Comparison of ENCODE assay signal across 21 cellular contexts in genomic region chr13:21018220-21018619, GRCh38. TPM values are rescaled to one million over a fixed set of nuclear protein-coding genes. Genes with fewer than 3 reads are reported as not detected.
DNase-seq lines count a peak whose midpoint lies in the region; ATAC-seq, FAIRE-seq and TF ChIP-seq lines count a peak whose summit lies in the region.
"Had no signal": no experiment of that assay in that cellular context is flagged by ENCODE, and none has a peak within 500 bp of the region (broad histone marks: within the 10 kb centered on the region; RNA-seq: fewer than 3 reads in every experiment).

No MANE protein-coding gene starts in this region.

- no peaks in the 10 kb centered on the region for H3K4me1 Mint-ChIP-seq in endodermal cell
- peaks cover 24 to 40% of the 10 kb centered on the region in 2 donors for H3K4me1 Mint-ChIP-seq in natural killer cell treated with Interleukin-12 subunit alpha and Interleukin-12 subunit beta and Interleukin-15 and Interleukin-18, amount 100 ng/mL, for 72 hours (ENCODE audit: low read depth in 2 of 2)

- no peak for FAIRE-seq in D721Med (lab: Jason Lieb, UNC)
- FAIRE-seq: islet of Langerhans had no signal

- H3K36me3 Mint-ChIP-seq in endodermal cell (ENCODE audit: low read depth) = peaks cover 21% of the 10 kb centered on the region
- no peaks in the 10 kb centered on the region for H3K36me3 Mint-ChIP-seq in natural killer cell treated with Interleukin-12 subunit alpha and Interleukin-12 subunit beta and Interleukin-15 and Interleukin-18, amount 100 ng/mL, for 72 hours
- H3K36me3 Mint-ChIP-seq: activated naive CD8-positive, alpha-beta T cell; CD8-positive, alpha-beta T cell had no signal

- H3K4me3 ChIP-seq in right atrium auricular region (no peak overlapping the region), heart right ventricle (no peak overlapping the region), endodermal cell (ENCODE audit: low read length) (no peak overlapping the region), uterus (no peak overlapping the region)
- H3K4me3 ChIP-seq: body of pancreas had no signal

- H3K9me3 Mint-ChIP-seq in endodermal cell = no peaks in the 10 kb centered on the region
- peaks cover 3% of the 10 kb centered on the region for H3K9me3 Mint-ChIP-seq in natural killer cell treated with Interleukin-12 subunit alpha and Interleukin-12 subunit beta and Interleukin-15 and Interleukin-18, amount 100 ng/mL, for 72 hours
- H3K9me3 Mint-ChIP-seq: activated T-cell treated with anti-CD3 and anti-CD28 coated beads, Interleukin-2, amount 50 U/mL, for 72 hours; CD8-positive, alpha-beta T cell; IgD-negative memory B cell; neural crest cell had no signal

- H3K36me3 ChIP-seq in right atrium auricular region (no peaks in the 10 kb centered on the region), heart right ventricle (no peaks in the 10 kb centered on the region), endodermal cell (ENCODE audit: control insufficient read depth, insufficient read depth, low read length) (peaks cover 26% of the 10 kb centered on the region), uterus (no peaks in the 10 kb centered on the region)

- DNase-seq in right atrium auricular region (ENCODE audit: low spot score) (no peak), heart right ventricle (no peak), endodermal cell (peak; percentile 36), uterus (no peak), D721Med (ENCODE audit: insufficient read length, low spot score) (no peak)
- DNase-seq in natural killer cell treated with Interleukin-12 subunit alpha and Interleukin-12 subunit beta and Interleukin-15 and Interleukin-18, amount 100 ng/mL, for 72 hours (ENCODE audit: low spot score) = no peak
- DNase-seq in activated CD8-positive, alpha-beta memory T cell treated with anti-CD3 and anti-CD28 coated beads, Interleukin-2, amount 50 U/mL, for 4 hours = no peak
- DNase-seq: body of pancreas; DND-41; H7; NCI-H2081 treated with DMSO at 0.1 percent for 48 hours; NCI-H524; stimulated activated naive CD8-positive, alpha-beta T cell treated with anti-CD3 and anti-CD28 coated beads, Interleukin-15, Interleukin-2, amounts not matched to agents 100 U/mL and 50 U/mL, for 24 hours; T-helper 2 cell had no signal

- WGBS in heart right ventricle, 2 donors = 91 to 93% methylated on average over 4 of the region's 4 CpGs
- WGBS in endodermal cell (ENCODE audit: insufficient coverage in 1 of 2, insufficient read length in 1 of 2), 2 experiments = 94 to 100% methylated on average over 2 to 4 of the region's 4 CpGs

- H3K4me1 ChIP-seq in right atrium auricular region (peaks cover 0 to 87% of the 10 kb centered on the region in 2 donors), heart right ventricle (peaks cover 18 to 94% (median 88%) of the 10 kb centered on the region in 9 donors), endodermal cell (ENCODE audit: control insufficient read depth, insufficient read depth, low read length) (no peaks in the 10 kb centered on the region), uterus (peaks cover 21 to 24% of the 10 kb centered on the region in 2 donors)

- H3K9me3 ChIP-seq in right atrium auricular region (no peaks in the 10 kb centered on the region), heart right ventricle (no peaks in the 10 kb centered on the region), endodermal cell (ENCODE audit: control insufficient read depth, low read length) (no peaks in the 10 kb centered on the region), uterus (no peaks in the 10 kb centered on the region)
- H3K9me3 ChIP-seq: body of pancreas had no signal

- intact Hi-C loops in heart right ventricle (cut with DNase I) = no loop called here
- intact Hi-C loops in uterus (cut with DNase I; ENCODE audit: low total_unique reads) = no loop called here

- H3K27me3 ChIP-seq in right atrium auricular region (no peaks in the 10 kb centered on the region), heart right ventricle (no peaks in the 10 kb centered on the region), endodermal cell (ENCODE audit: control insufficient read depth, insufficient read depth, low read length, poor library complexity, severe bottlenecking) (no peaks in the 10 kb centered on the region), uterus (no peaks in the 10 kb centered on the region)
- H3K27me3 ChIP-seq: body of pancreas had no signal

- H3K9ac ChIP-seq in endodermal cell (ENCODE audit: extremely low read depth, low read length, poor library complexity, severe bottlenecking) = no peak overlapping the region

- H3K27ac ChIP-seq in right atrium auricular region (peak overlapping the region; percentile 59 to 75), heart right ventricle (peak overlapping the region in 3 of 10 donors; percentile 12 to 78 (median 68)), endodermal cell (ENCODE audit: low read depth, low read length) (no peak overlapping the region), uterus (peak overlapping the region; percentile 12 to 70)

- no peak overlapping the region for H3K27ac Mint-ChIP-seq in endodermal cell
- peak overlapping the region; percentile 95 to 99 for H3K27ac Mint-ChIP-seq in natural killer cell treated with Interleukin-12 subunit alpha and Interleukin-12 subunit beta and Interleukin-15 and Interleukin-18, amount 100 ng/mL, for 72 hours
- H3K27ac Mint-ChIP-seq: IgD-negative memory B cell had no signal

- ATAC-seq in heart right ventricle = no peak
- no peak for ATAC-seq in natural killer cell treated with Interleukin-12 subunit alpha and Interleukin-12 subunit beta and Interleukin-15 and Interleukin-18, amount 100 ng/mL, for 72 hours
- ATAC-seq in GM19463 (IDR thresholded peaks at IDR 0.05; ENCODE audit: unreplicated experiment) = no peak
- ATAC-seq: body of pancreas had no signal

- TF ChIP-seq CTCF in right atrium auricular region (IDR thresholded peaks at IDR 0.05) (no peak), heart right ventricle (IDR thresholded peaks at IDR 0.05) (no peak), endodermal cell (conservative IDR thresholded peaks at IDR 0.05) (no peak), uterus (IDR thresholded peaks at IDR 0.05) (no peak), D721Med (IDR thresholded peaks at IDR 0.05; ENCODE audit: insufficient read depth, missing control alignments) (no peak)

- no peak overlapping the region for H3K4me3 Mint-ChIP-seq in endodermal cell
- no peak overlapping the region for H3K4me3 Mint-ChIP-seq in natural killer cell treated with Interleukin-12 subunit alpha and Interleukin-12 subunit beta and Interleukin-15 and Interleukin-18, amount 100 ng/mL, for 72 hours
- H3K4me3 Mint-ChIP-seq: activated naive CD8-positive, alpha-beta T cell; CD8-positive, alpha-beta T cell; IgD-negative memory B cell; neural crest cell had no signal

- TF ChIP-seq POLR2A in uterus (IDR thresholded peaks at IDR 0.05) = no peak

- H3K27me3 Mint-ChIP-seq in endodermal cell (ENCODE audit: insufficient read depth) = no peaks in the 10 kb centered on the region
- no peaks in the 10 kb centered on the region for H3K27me3 Mint-ChIP-seq in natural killer cell treated with Interleukin-12 subunit alpha and Interleukin-12 subunit beta and Interleukin-15 and Interleukin-18, amount 100 ng/mL, for 72 hours
- H3K27me3 Mint-ChIP-seq: activated naive CD8-positive, alpha-beta T cell; IgD-negative memory B cell had no signal

RNA-seq across cellular contexts. Expression of gene LATS2, which starts 43.2 kb away (rescaled TPM):
- total RNA-seq in right atrium auricular region (10 to 100 TPM; 20.9 to 33.3 TPM), heart right ventricle (10 to 100 TPM; 16.2 to 46.1 (median 27.9) TPM), endodermal cell (10 to 100 TPM; 26.2 to 35.4 TPM), uterus (10 to 100 TPM in 3 of 4 donors, 1 to 10 TPM in 1; 8.5 to 32.5 (median 12.6) TPM)
- 10 to 100 TPM in 1 of 2 donors, 1 to 10 TPM in 1; 9.7 to 10.9 TPM for polyA plus RNA-seq in heart right ventricle
- 15.3 TPM for polyA plus RNA-seq in endodermal cell (2013, experiment 1 of 2)
- polyA plus RNA-seq in endodermal cell (2013, experiment 2 of 2) = 15.9 TPM
- 10 to 100 TPM; 15.8 to 29.8 TPM for total RNA-seq in natural killer cell treated with Interleukin-12 subunit alpha and Interleukin-12 subunit beta and Interleukin-15 and Interleukin-18, amount 100 ng/mL, for 72 hours
